In genomic region chr7:45112648-45113047, GRCh38 we compare ENCODE assay signal across 9 cellular contexts. TPM values are rescaled to one million over a fixed set of nuclear protein-coding genes. Genes with fewer than 3 reads are reported as not detected.
DNase-seq lines count a peak whose midpoint lies in the region; ATAC-seq and TF ChIP-seq lines count a peak whose summit lies in the region.
"Had no signal": no experiment of that assay in that cellular context is flagged by ENCODE, and none has a peak within 500 bp of the region (broad histone marks: within the 10 kb centered on the region; RNA-seq: fewer than 3 reads in every experiment).

No MANE protein-coding gene starts in this region.

- H3K79me2 ChIP-seq in mammary epithelial cell (ENCODE audit: insufficient read depth, low read length): peaks cover 39% of the 10 kb centered on the region

- H2AFZ ChIP-seq in mammary epithelial cell (ENCODE audit: low read depth, low read length): no peak overlapping the region

- H3K36me3 ChIP-seq in CD8-positive, alpha-beta T cell (ENCODE audit: insufficient read depth, low read length): peaks cover 17% of the 10 kb centered on the region
- peaks cover 14% of the 10 kb centered on the region for H3K36me3 ChIP-seq in mammary epithelial cell (ENCODE audit: insufficient read depth, low read length)

- H3K27me3 ChIP-seq in CD8-positive, alpha-beta T cell (ENCODE audit: insufficient read depth, low read length): no peaks in the 10 kb centered on the region
- peaks cover 2% of the 10 kb centered on the region for H3K27me3 ChIP-seq in mammary epithelial cell (ENCODE audit: insufficient read depth, low read length)

- no TSS peak for BruUV-seq in mammary epithelial cell (replicated peaks; lab: Mats Ljungman, UMichigan)

- no peak overlapping the region for H3K4me3 ChIP-seq in CD8-positive, alpha-beta T cell (ENCODE audit: low read depth, low read length)
- no peak overlapping the region for H3K4me3 ChIP-seq in mammary epithelial cell (replicated peaks in 1 of 3; ENCODE audit: insufficient read depth in 1 of 3, low read depth in 2 of 3, low read length in 3 of 3)

- H3K4me1 ChIP-seq in CD8-positive, alpha-beta T cell (ENCODE audit: insufficient read depth, low read length): peaks cover 37% of the 10 kb centered on the region
- H3K4me1 ChIP-seq in mammary epithelial cell (ENCODE audit: insufficient read depth, low read length): peaks cover 9% of the 10 kb centered on the region

- no peaks in the 10 kb centered on the region for H4K20me1 ChIP-seq in mammary epithelial cell (ENCODE audit: insufficient read depth, low read length)

- H3K27ac ChIP-seq in CD8-positive, alpha-beta T cell (ENCODE audit: low read depth, low read length): no peak overlapping the region
- no peak overlapping the region for H3K27ac ChIP-seq in mammary epithelial cell (ENCODE audit: insufficient read depth, low read depth, low read length)

- peaks cover 37% of the 10 kb centered on the region for H3K4me1 Mint-ChIP-seq in CD8-positive, alpha-beta T cell (ENCODE audit: low read depth)
- H3K4me1 Mint-ChIP-seq in natural killer cell treated with Interleukin-12 subunit alpha and Interleukin-12 subunit beta and Interleukin-15 and Interleukin-18, amount 100 ng/mL, for 72 hours (ENCODE audit: low read depth in 2 of 2): peaks cover 28 to 35% of the 10 kb centered on the region in 2 donors

- no peak for DNase-seq in CD8-positive, alpha-beta T cell
- DNase-seq in LoVo (ENCODE audit: low spot score): peak; percentile 18
- no peak for DNase-seq in mammary epithelial cell
- no peak for DNase-seq in natural killer cell treated with Interleukin-12 subunit alpha and Interleukin-12 subunit beta and Interleukin-15 and Interleukin-18, amount 100 ng/mL, for 72 hours (ENCODE audit: low spot score)
- DNase-seq: nucleus accumbens had no signal

- dilution Hi-C loops in mammary epithelial cell (cut with HindIII; ENCODE audit: low sequenced_read_pairs): loop anchor here (5.0 kb wide), 1 partner anchor 75 kb away; no protein-coding TSS in a partner anchor

- peak overlapping the region; percentile 71 for H3K4me2 ChIP-seq in mammary epithelial cell (ENCODE audit: insufficient read depth, low read depth, low read length)

- H3K9me3 Mint-ChIP-seq in CD8-positive, alpha-beta T cell: no peaks in the 10 kb centered on the region
- no peaks in the 10 kb centered on the region for H3K9me3 Mint-ChIP-seq in natural killer cell treated with Interleukin-12 subunit alpha and Interleukin-12 subunit beta and Interleukin-15 and Interleukin-18, amount 100 ng/mL, for 72 hours

- peak overlapping the region; percentile 97 for H3K27ac Mint-ChIP-seq in CD8-positive, alpha-beta T cell
- H3K27ac Mint-ChIP-seq in natural killer cell treated with Interleukin-12 subunit alpha and Interleukin-12 subunit beta and Interleukin-15 and Interleukin-18, amount 100 ng/mL, for 72 hours: peak overlapping the region; percentile 90 to 94

- H3K27me3 Mint-ChIP-seq in CD8-positive, alpha-beta T cell (ENCODE audit: low read depth): no peaks in the 10 kb centered on the region
- peaks cover 0 to 6% of the 10 kb centered on the region in 2 donors for H3K27me3 Mint-ChIP-seq in natural killer cell treated with Interleukin-12 subunit alpha and Interleukin-12 subunit beta and Interleukin-15 and Interleukin-18, amount 100 ng/mL, for 72 hours

- CTCF ChIA-PET in CD8-positive, alpha-beta T cell (lab: Charles Lee): interaction anchor here (0.5 to 2.7 kb wide), 2 partner anchors 24 to 259 kb away, joined by 3 to 16 read pairs; no protein-coding TSS in a partner anchor
- CTCF ChIA-PET in mammary epithelial cell (lab: Charles Lee; ENCODE audit: low non-redundant PET): no interaction called here

- ATAC-seq in CD8-positive, alpha-beta T cell: no peak
- no peak for ATAC-seq in natural killer cell treated with Interleukin-12 subunit alpha and Interleukin-12 subunit beta and Interleukin-15 and Interleukin-18, amount 100 ng/mL, for 72 hours
- ATAC-seq in HG03196 (IDR thresholded peaks at IDR 0.05; ENCODE audit: unreplicated experiment) (no peak), GM18861 (IDR thresholded peaks at IDR 0.05; ENCODE audit: unreplicated experiment) (no peak), HG03095 (IDR thresholded peaks at IDR 0.05; ENCODE audit: unreplicated experiment) (no peak)
- ATAC-seq in activated CD4-positive, CD25-positive, alpha-beta regulatory T cell treated with anti-CD3 and anti-CD28 coated beads, Interleukin-2, amount 50 U/mL, for 24 hours: no peak

- intact Hi-C loops in CD8-positive, alpha-beta T cell (cut with DNase I, micrococcal nuclease): loop anchor here (5.0 to 10.0 kb wide), 8 partner anchors 225 to 1030 kb away; partner anchors contain the start of genes POLM (in 2 of the 2), TMED4 (in 2 of the 2), NUDCD3 (in 1 of the 2) and PPIA (in 1 of the 2)
- intact Hi-C loops in mammary epithelial cell (cut with micrococcal nuclease): no loop called here

- H3K4me3 Mint-ChIP-seq in CD8-positive, alpha-beta T cell: peak overlapping the region; percentile 90
- peak overlapping the region; percentile 58 for H3K4me3 Mint-ChIP-seq in natural killer cell treated with Interleukin-12 subunit alpha and Interleukin-12 subunit beta and Interleukin-15 and Interleukin-18, amount 100 ng/mL, for 72 hours

- no peak overlapping the region for H3K9ac ChIP-seq in mammary epithelial cell (ENCODE audit: insufficient read depth, low read length)

- POLR2A ChIA-PET in CD8-positive, alpha-beta T cell (lab: Charles Lee): interaction anchor here (1.5 to 3.3 kb wide), 6 partner anchors 10 to 266 kb away, joined by 3 to 19 read pairs (median 8); partner anchors contain the start of gene MYO1G

- TF ChIP-seq CTCF in CD8-positive, alpha-beta T cell (IDR thresholded peaks at IDR 0.05): no peak
- TF ChIP-seq CTCF in mammary epithelial cell (conservative IDR thresholded peaks at IDR 0.05 in 1 of 2, IDR thresholded peaks at IDR 0.05 in 1 of 2; ENCODE audit: extremely low read depth in 1 of 2, insufficient read depth in 1 of 2, low read depth in 1 of 2, low read length in 2 of 2): no peak

- no CpG with 5 or more reads among the region's 1 CpG for WGBS in mammary epithelial cell (ENCODE audit: low coverage, missing lambda C conversion rate)

- in situ Hi-C loops in mammary epithelial cell (cut with MboI; ENCODE audit: low sequenced_read_pairs in 2 of 2): no loop called here

- H3K36me3 Mint-ChIP-seq in CD8-positive, alpha-beta T cell: peaks cover 25% of the 10 kb centered on the region
- H3K36me3 Mint-ChIP-seq in natural killer cell treated with Interleukin-12 subunit alpha and Interleukin-12 subunit beta and Interleukin-15 and Interleukin-18, amount 100 ng/mL, for 72 hours: peaks cover 4% of the 10 kb centered on the region

- no peaks in the 10 kb centered on the region for H3K9me3 ChIP-seq in CD8-positive, alpha-beta T cell (ENCODE audit: low read length)
- H3K9me3 ChIP-seq in mammary epithelial cell (replicated peaks; ENCODE audit: insufficient read depth, low read length): no peaks in the 10 kb centered on the region

RNA-seq across cellular contexts. Expression of gene TBRG4, which starts 1.2 kb away (rescaled TPM):
- total RNA-seq in CD8-positive, alpha-beta T cell: 10 to 100 TPM; 75.3 to 79.7 TPM
- total RNA-seq in mammary epithelial cell: 10 to 100 TPM; 68.8 to 99.4 TPM
- polyA plus RNA-seq in mammary epithelial cell: 90.6 TPM
- 144 TPM for polyA minus RNA-seq in mammary epithelial cell
- 100 to 1,000 TPM; 123 to 211 TPM for total RNA-seq in natural killer cell treated with Interleukin-12 subunit alpha and Interleukin-12 subunit beta and Interleukin-15 and Interleukin-18, amount 100 ng/mL, for 72 hours

RNA-seq across cellular contexts. Expression of gene NACAD, which starts 23.9 kb away (rescaled TPM):
- total RNA-seq in CD8-positive, alpha-beta T cell: 1 to 10 TPM in 1 of 2 experiments, under 1 TPM in 1; 0.68 to 1.7 TPM
- 1 to 10 TPM in 1 of 2 donors, under 1 TPM in 1; 0.17 to 4.6 TPM for total RNA-seq in mammary epithelial cell
- 0.18 TPM for polyA plus RNA-seq in mammary epithelial cell
- 1.7 TPM for polyA minus RNA-seq in mammary epithelial cell
- total RNA-seq in natural killer cell treated with Interleukin-12 subunit alpha and Interleukin-12 subunit beta and Interleukin-15 and Interleukin-18, amount 100 ng/mL, for 72 hours: 1 to 10 TPM; 1.1 to 1.9 TPM

RNA-seq across cellular contexts. Expression of gene RAMP3, which starts 44.9 kb away (rescaled TPM):
- not detected for total RNA-seq in CD8-positive, alpha-beta T cell
- not detected for total RNA-seq in mammary epithelial cell
- not detected for polyA plus RNA-seq in mammary epithelial cell
- not detected for polyA minus RNA-seq in mammary epithelial cell
- total RNA-seq in natural killer cell treated with Interleukin-12 subunit alpha and Interleukin-12 subunit beta and Interleukin-15 and Interleukin-18, amount 100 ng/mL, for 72 hours: not detected
